ENCODE assay signal across 21 cellular contexts in genomic region chr9:134469041-134469875, GRCh38.
DNase-seq lines count a peak whose midpoint lies in the region; ATAC-seq and TF ChIP-seq lines count a peak whose summit lies in the region.
"Had no signal": no experiment of that assay in that cellular context is flagged by ENCODE, and none has a peak within 500 bp of the region (broad histone marks: within the 10 kb centered on the region; RNA-seq: fewer than 3 reads in every experiment).

No MANE protein-coding gene starts in this region.

- no peaks in the 10 kb centered on the region for H3K79me2 ChIP-seq in mesendoderm (ENCODE audit: control insufficient read depth, insufficient read depth, low read length)

- H2AFZ ChIP-seq in IMR-90 (replicated peaks; ENCODE audit: low read length, poor library complexity), result no peak overlapping the region

- POLR2A ChIA-PET in IMR-90 (lab: Charles Lee; ENCODE audit: unreplicated experiment), result no interaction called here
- POLR2A ChIA-PET in naive thymus-derived CD8-positive, alpha-beta T cell (lab: Charles Lee), result interaction anchor here (0.7 kb wide), 1 partner anchor 24 kb away, joined by 3 read pairs; no protein-coding TSS in a partner anchor

- TF ChIP-seq RAD21 in IMR-90 (IDR thresholded peaks at IDR 0.05; ENCODE audit: low read length), result no peak

- no TSS peak for BruUV-seq in IMR-90 (replicated peaks; lab: Mats Ljungman, UMichigan)

- in situ Hi-C loops in IMR-90 (cut with MboI; ENCODE audit: low sequenced_read_pairs), result no loop called here
- in situ Hi-C loops in transverse colon (cut with MboI; ENCODE audit: low pct_ligation_motif_present in 1 of 4, low pct_unique_long_range_greater_than_20kb in 1 of 4, low sequenced_read_pairs in 3 of 4), result no loop called here

- no peak overlapping the region for H4K91ac ChIP-seq in IMR-90 (ENCODE audit: insufficient read depth, low read depth, low read length)

- no peak for DNase-seq in IMR-90
- DNase-seq in fibroblast of the aortic adventitia (ENCODE audit: low read depth), result peak; percentile 71
- DNase-seq in mesendoderm, result peak; percentile 45
- peak; percentile 22 for DNase-seq in transverse colon
- DNase-seq in naive thymus-derived CD8-positive, alpha-beta T cell, result no peak
- DNase-seq in occipital lobe (lab: John Stamatoyannopoulos, UW), result no peak
- DNase-seq in DMS79 (lab: John Stamatoyannopoulos, UW), result no peak
- DNase-seq in CD14-positive monocyte (ENCODE audit: low spot score), result no peak
- DNase-seq: activated gamma-delta T cell; AML-193; brain microvascular endothelial cell; DMS53; effector CD4-positive, alpha-beta T cell; gastrocnemius medialis; NCI-H1436 treated with DMSO at 0.1 percent for 48 hours; NCI-H524; right lobe of liver; stimulated activated CD4-positive, alpha-beta T cell treated with anti-CD3 and anti-CD28 coated beads, Interleukin-4, amount 100 ng/mL, for 1 hour; WERI-Rb-1 had no signal

- H4K8ac ChIP-seq in IMR-90 (ENCODE audit: low read depth in 2 of 2, low read length in 2 of 2), result no peak overlapping the region
- H4K8ac ChIP-seq in mesendoderm (ENCODE audit: low read depth, low read length), result no peak overlapping the region

- H3K36me3 ChIP-seq in IMR-90 (ENCODE audit: control insufficient read depth, insufficient read depth, low read length), result no peaks in the 10 kb centered on the region
- no peaks in the 10 kb centered on the region for H3K36me3 ChIP-seq in mesendoderm (ENCODE audit: control insufficient read depth, insufficient read depth, low read length)
- H3K36me3 ChIP-seq in transverse colon, result no peaks in the 10 kb centered on the region
- H3K36me3 ChIP-seq: brain microvascular endothelial cell, gastrocnemius medialis, right lobe of liver, WERI-Rb-1 had no signal

- intact Hi-C loops in IMR-90 (cut with micrococcal nuclease), result no loop called here
- intact Hi-C loops in transverse colon (cut with DNase I; ENCODE audit: low total_unique reads), result loop anchor here (2.0 kb wide), 1 partner anchor 64 kb away; no protein-coding TSS in a partner anchor
- intact Hi-C loops in CD14-positive monocyte (cut with micrococcal nuclease), result no loop called here

- no peak for TF ChIP-seq EP300 in transverse colon (IDR thresholded peaks at IDR 0.05; ENCODE audit: low read depth)

- H2AK9ac ChIP-seq in IMR-90 (replicated peaks; ENCODE audit: low read depth, low read length, poor library complexity), result no peak overlapping the region

- H3K18ac ChIP-seq in IMR-90 (ENCODE audit: low read depth, low read length) (no peak overlapping the region), mesendoderm (ENCODE audit: low read length) (no peak overlapping the region)

- H3K4ac ChIP-seq in IMR-90 (ENCODE audit: low read depth, low read length), result no peak overlapping the region
- H3K4ac ChIP-seq in mesendoderm (ENCODE audit: low read depth, low read length), result no peak overlapping the region

- dilution Hi-C loops in IMR-90 (cut with HindIII; ENCODE audit: low sequenced_read_pairs, unreplicated experiment), result no loop called here

- H3K23ac ChIP-seq in IMR-90 (ENCODE audit: low read depth, low read length) (no peak overlapping the region), mesendoderm (ENCODE audit: low read length) (no peak overlapping the region)

- no peak overlapping the region for H3K14ac ChIP-seq in IMR-90 (replicated peaks; ENCODE audit: low read depth, low read length)

- no peak overlapping the region for H3K9ac ChIP-seq in IMR-90 (ENCODE audit: low read depth, low read length)
- no peak overlapping the region for H3K9ac ChIP-seq in mesendoderm (ENCODE audit: low read length)

- no peaks in the 10 kb centered on the region for H3K36me3 Mint-ChIP-seq in naive thymus-derived CD8-positive, alpha-beta T cell
- no peaks in the 10 kb centered on the region for H3K36me3 Mint-ChIP-seq in CD14-positive monocyte
- H3K36me3 Mint-ChIP-seq: natural killer cell treated with Interleukin-12 subunit alpha and Interleukin-12 subunit beta and Interleukin-15 and Interleukin-18, amount 100 ng/mL, for 72 hours had no signal

- H3K56ac ChIP-seq in IMR-90 (ENCODE audit: extremely low read depth, insufficient read depth, low read length) (no peak overlapping the region), mesendoderm (ENCODE audit: low read length) (no peak overlapping the region)

- no peaks in the 10 kb centered on the region for H4K20me1 ChIP-seq in IMR-90 (ENCODE audit: insufficient read depth, low read length)

- no peaks in the 10 kb centered on the region for H3K79me1 ChIP-seq in IMR-90 (ENCODE audit: low read depth in 1 of 2, low read length in 2 of 2)
- no peaks in the 10 kb centered on the region for H3K79me1 ChIP-seq in mesendoderm (ENCODE audit: low read length)

- peak overlapping the region; percentile 22; the same call in 1 of the 3 replicates for H2BK15ac ChIP-seq in IMR-90 (ENCODE audit: low read depth, low read length)
- H2BK15ac ChIP-seq in mesendoderm (replicated peaks; ENCODE audit: low read depth), result no peak overlapping the region

- TF ChIP-seq CTCF in IMR-90 (conservative IDR thresholded peaks at IDR 0.05; ENCODE audit: low read depth, low read length) (no peak), fibroblast of the aortic adventitia (IDR thresholded peaks at IDR 0.05; ENCODE audit: insufficient read depth, low read length) (no peak), transverse colon (IDR thresholded peaks at IDR 0.05) (no peak), CD14-positive monocyte (IDR thresholded peaks at IDR 0.05) (no peak)

- no peak for ATAC-seq in IMR-90 (ENCODE audit: low read depth)
- ATAC-seq in naive thymus-derived CD8-positive, alpha-beta T cell, result no peak
- ATAC-seq: gastrocnemius medialis; K562; natural killer cell treated with Interleukin-12 subunit alpha and Interleukin-12 subunit beta and Interleukin-15 and Interleukin-18, amount 100 ng/mL, for 72 hours had no signal

- H3K9me1 ChIP-seq in IMR-90 (ENCODE audit: insufficient read depth, low read length), result 0 out of 2 replicates have a peak, but pooled peaks cover under 1% of the 10 kb centered on the region

- no peak overlapping the region for H2BK20ac ChIP-seq in IMR-90 (ENCODE audit: low read depth, low read length)

- H2BK5ac ChIP-seq in IMR-90 (ENCODE audit: low read depth, low read length, poor library complexity, severe bottlenecking), result no peak overlapping the region
- no peak overlapping the region for H2BK5ac ChIP-seq in mesendoderm (ENCODE audit: low read length)

- H3K4me3 Mint-ChIP-seq in naive thymus-derived CD8-positive, alpha-beta T cell, result no peak overlapping the region
- no peak overlapping the region for H3K4me3 Mint-ChIP-seq in CD14-positive monocyte
- H3K4me3 Mint-ChIP-seq: natural killer cell treated with Interleukin-12 subunit alpha and Interleukin-12 subunit beta and Interleukin-15 and Interleukin-18, amount 100 ng/mL, for 72 hours had no signal

- H3K27me3 ChIP-seq in IMR-90 (ENCODE audit: control insufficient read depth, insufficient read depth, low read length) (no peaks in the 10 kb centered on the region), mesendoderm (ENCODE audit: insufficient read depth, low read length, poor library complexity) (no peaks in the 10 kb centered on the region), transverse colon (no peaks in the 10 kb centered on the region)
- H3K27me3 ChIP-seq: brain microvascular endothelial cell, right lobe of liver had no signal

- TF ChIP-seq POLR2A in IMR-90 (IDR thresholded peaks at IDR 0.05; ENCODE audit: low read depth, low read length) (no peak), transverse colon (IDR thresholded peaks at IDR 0.05) (no peak)

- H3K27me3 Mint-ChIP-seq in naive thymus-derived CD8-positive, alpha-beta T cell, result peaks cover 0 to 3% (median 0%) of the 10 kb centered on the region in 5 donors
- H3K27me3 Mint-ChIP-seq in CD14-positive monocyte (ENCODE audit: low read depth in 3 of 3), result peaks cover under 1 to 5% (median 1%) of the 10 kb centered on the region in 3 donors
- H3K27me3 Mint-ChIP-seq: natural killer cell treated with Interleukin-12 subunit alpha and Interleukin-12 subunit beta and Interleukin-15 and Interleukin-18, amount 100 ng/mL, for 72 hours had no signal

- no peak overlapping the region for H3K27ac Mint-ChIP-seq in naive thymus-derived CD8-positive, alpha-beta T cell
- peak overlapping the region in 1 of 7 donors; percentile 12 for H3K27ac Mint-ChIP-seq in CD14-positive monocyte
- H3K27ac Mint-ChIP-seq: natural killer cell treated with Interleukin-12 subunit alpha and Interleukin-12 subunit beta and Interleukin-15 and Interleukin-18, amount 100 ng/mL, for 72 hours had no signal

- H3K9me3 ChIP-seq in IMR-90 (ENCODE audit: control insufficient read depth, insufficient read depth, low read length), result no peaks in the 10 kb centered on the region
- H3K9me3 ChIP-seq in transverse colon, result no peaks in the 10 kb centered on the region
- H3K9me3 ChIP-seq: gastrocnemius medialis, right lobe of liver had no signal

- no peak overlapping the region for H3K4me3 ChIP-seq in IMR-90 (ENCODE audit: insufficient read depth, low read depth, low read length)
- no peak overlapping the region for H3K4me3 ChIP-seq in fibroblast of the aortic adventitia (ENCODE audit: low read depth, low read length)
- no peak overlapping the region for H3K4me3 ChIP-seq in mesendoderm (ENCODE audit: low read length)
- no peak overlapping the region for H3K4me3 ChIP-seq in transverse colon
- H3K4me3 ChIP-seq: gastrocnemius medialis, K562, right lobe of liver had no signal

- H2BK120ac ChIP-seq in IMR-90 (ENCODE audit: low read depth, low read length), result no peak overlapping the region
- H2BK120ac ChIP-seq in mesendoderm (ENCODE audit: low read depth, low read length), result no peak overlapping the region

- H3K4me1 Mint-ChIP-seq in naive thymus-derived CD8-positive, alpha-beta T cell, result no peaks in the 10 kb centered on the region
- H3K4me1 Mint-ChIP-seq in CD14-positive monocyte, result no peaks in the 10 kb centered on the region

- H3K27ac ChIP-seq in IMR-90 (ENCODE audit: insufficient read depth, low read length), result no peak overlapping the region
- H3K27ac ChIP-seq in mesendoderm (ENCODE audit: low read depth, low read length), result no peak overlapping the region
- peak overlapping the region; percentile 59 to 77 (median 70) for H3K27ac ChIP-seq in transverse colon
- H3K27ac ChIP-seq: brain microvascular endothelial cell, gastrocnemius medialis, right lobe of liver, WERI-Rb-1 had no signal

- H2AK5ac ChIP-seq in IMR-90 (ENCODE audit: low read depth, low read length) (no peak overlapping the region), mesendoderm (ENCODE audit: low read length) (no peak overlapping the region)

- CTCF ChIA-PET in IMR-90 (lab: Yijun Ruan, JAX), result no interaction called here

- H4K5ac ChIP-seq in IMR-90 (ENCODE audit: low read depth, low read length), result no peak overlapping the region
- no peak overlapping the region for H4K5ac ChIP-seq in mesendoderm (ENCODE audit: low read length)

- WGBS in IMR-90 (ENCODE audit: extremely low coverage in 2 of 2, insufficient read length in 1 of 2), 2 experiments, result 25% methylated on average over 6 of the region's 22 CpGs; no CpG with 5 or more reads in 1 of the 2 experiments
- no CpG with 5 or more reads among the region's 22 CpGs for WGBS in mesendoderm (ENCODE audit: extremely low coverage, insufficient coverage, low lambda C conversion rate)
- 40 to 41% methylated on average over 5 to 22 of the region's 22 CpGs for WGBS in transverse colon (ENCODE audit: low coverage in 1 of 2), 2 donors

- H3K4me2 ChIP-seq in IMR-90 (ENCODE audit: low read depth, low read length), result no peak overlapping the region
- H3K4me2 ChIP-seq in mesendoderm (ENCODE audit: low read length), result no peak overlapping the region

- H3K4me1 ChIP-seq in IMR-90 (ENCODE audit: control insufficient read depth, insufficient read depth, low read length) (peaks cover 12% of the 10 kb centered on the region), mesendoderm (ENCODE audit: control insufficient read depth, low read depth, low read length) (no peaks in the 10 kb centered on the region), transverse colon (peaks cover 0 to 18% (median 7%) of the 10 kb centered on the region in 4 donors)
- H3K4me1 ChIP-seq: gastrocnemius medialis, right lobe of liver had no signal

- H3K9me3 Mint-ChIP-seq in naive thymus-derived CD8-positive, alpha-beta T cell, result no peaks in the 10 kb centered on the region
- H3K9me3 Mint-ChIP-seq in CD14-positive monocyte, result peaks cover 0 to 7% (median 2%) of the 10 kb centered on the region in 7 donors
- H3K9me3 Mint-ChIP-seq: natural killer cell treated with Interleukin-12 subunit alpha and Interleukin-12 subunit beta and Interleukin-15 and Interleukin-18, amount 100 ng/mL, for 72 hours had no signal

Comparison
In these comparisons a context has a peak if more than half of its experiments do, and no peak if none do; other contexts are left out.
1. DNase-seq: peak in fibroblast of the aortic adventitia (single experiment), mesendoderm (single experiment) and transverse colon (single experiment); none in IMR-90 (single experiment), naive thymus-derived CD8-positive, alpha-beta T cell (0 of 10), occipital lobe (single experiment), DMS79 (single experiment) and CD14-positive monocyte (single experiment).
2. H3K27ac ChIP-seq: peak in transverse colon (4 of 4); none in IMR-90 (single experiment) and mesendoderm (single experiment).